Comparison of ENCODE assay signal across 17 cellular contexts in genomic region chr9:85702881-85703280, GRCh38. TPM values are rescaled to one million over a fixed set of nuclear protein-coding genes. Genes with fewer than 3 reads are reported as not detected.
DNase-seq lines count a peak whose midpoint lies in the region; ATAC-seq, FAIRE-seq and TF ChIP-seq lines count a peak whose summit lies in the region.
"Had no signal": no experiment of that assay in that cellular context is flagged by ENCODE, and none has a peak within 500 bp of the region (broad histone marks: within the 10 kb centered on the region; RNA-seq: fewer than 3 reads in every experiment).

No MANE protein-coding gene starts in this region.

- TF ChIP-seq CTCF in heart right ventricle (IDR thresholded peaks at IDR 0.05) (no peak), kidney (IDR thresholded peaks at IDR 0.05; ENCODE audit: borderline replicate concordance, extremely low read depth, insufficient read depth) (no peak)
- TF ChIP-seq CTCF in activated CD8-positive, alpha-beta T cell treated with anti-CD3 and anti-CD28 coated beads for 36 hours (IDR thresholded peaks at IDR 0.05): no peak

- no peak for DNase-seq in GM23248
- DNase-seq in T-helper 17 cell: no peak
- DNase-seq in heart right ventricle: no peak
- peak; percentile 3 for DNase-seq in stromal cell of bone marrow (ENCODE audit: low read depth)
- DNase-seq in occipital lobe (lab: John Stamatoyannopoulos, UW): no peak
- no peak for DNase-seq in activated CD8-positive, alpha-beta T cell treated with anti-CD3 and anti-CD28 coated beads for 36 hours
- no peak for DNase-seq in kidney
- DNase-seq: activated CD4-positive, alpha-beta T cell treated with anti-CD3 and anti-CD28 coated beads for 36 hours; activated CD8-positive, alpha-beta memory T cell treated with anti-CD3 and anti-CD28 coated beads, Interleukin-2, amount 50 U/mL, for 4 hours; CD8-positive, alpha-beta memory T cell; dermis blood vessel endothelial cell; NCI-H1436; NCI-H2227 treated with DMSO at 0.1 percent for 48 hours; SHP77; stimulated activated CD4-positive, alpha-beta T cell treated with anti-CD3 and anti-CD28 coated beads, Interleukin-4, amount 100 ng/mL, for 4 hours; tibial artery had no signal

- peaks cover 8% of the 10 kb centered on the region for H3K4me1 ChIP-seq in GM23248 (ENCODE audit: insufficient read depth)
- peaks cover 0 to 25% (median 14%) of the 10 kb centered on the region in 9 donors for H3K4me1 ChIP-seq in heart right ventricle
- no peaks in the 10 kb centered on the region for H3K4me1 ChIP-seq in kidney (ENCODE audit: control insufficient read depth in 1 of 2, insufficient read depth in 1 of 2, low read depth in 1 of 2, low read length in 2 of 2)

- POLR2A ChIA-PET in activated CD8-positive, alpha-beta T cell treated with anti-CD3 and anti-CD28 coated beads for 36 hours (lab: Charles Lee): no interaction called here

- no peaks in the 10 kb centered on the region for H3K9me2 ChIP-seq in GM23248 (ENCODE audit: insufficient read depth)

- no peaks in the 10 kb centered on the region for H3K79me2 ChIP-seq in GM23248 (ENCODE audit: insufficient read depth)

- no peak overlapping the region for H3K9ac ChIP-seq in GM23248
- H3K9ac ChIP-seq in kidney (ENCODE audit: low read length in 2 of 2): no peak overlapping the region
- H3K9ac ChIP-seq: KMS-11 had no signal

- H3K27ac ChIP-seq in GM23248: no peak overlapping the region
- no peak overlapping the region for H3K27ac ChIP-seq in heart right ventricle
- H3K27ac ChIP-seq in kidney (ENCODE audit: low read depth in 2 of 2, low read length in 2 of 2): no peak overlapping the region
- H3K27ac ChIP-seq: KMS-11, tibial artery had no signal

- H3K27me3 Mint-ChIP-seq in T-helper 17 cell: no peaks in the 10 kb centered on the region
- H3K27me3 Mint-ChIP-seq in activated CD8-positive, alpha-beta T cell treated with anti-CD3 and anti-CD28 coated beads for 36 hours: no peaks in the 10 kb centered on the region
- H3K27me3 Mint-ChIP-seq: activated CD4-positive, alpha-beta T cell treated with anti-CD3 and anti-CD28 coated beads for 36 hours; CD8-positive, alpha-beta memory T cell had no signal

- H3K9me3 Mint-ChIP-seq in activated CD8-positive, alpha-beta T cell treated with anti-CD3 and anti-CD28 coated beads for 36 hours: no peaks in the 10 kb centered on the region
- H3K9me3 Mint-ChIP-seq: CD8-positive, alpha-beta memory T cell had no signal

- CTCF ChIA-PET in activated CD8-positive, alpha-beta T cell treated with anti-CD3 and anti-CD28 coated beads for 36 hours (lab: Charles Lee): no interaction called here

- H2AFZ ChIP-seq in GM23248: no peak overlapping the region

- no peaks in the 10 kb centered on the region for H3K27me3 ChIP-seq in GM23248 (replicated peaks; ENCODE audit: insufficient read depth)
- no peaks in the 10 kb centered on the region for H3K27me3 ChIP-seq in heart right ventricle
- H3K27me3 ChIP-seq: tibial artery had no signal

- H3K4me2 ChIP-seq in GM23248 (ENCODE audit: unreplicated experiment): peak overlapping the region; percentile 41
- H3K4me2 ChIP-seq: KMS-11 had no signal

- intact Hi-C loops in heart right ventricle (cut with DNase I) (loop anchor here in 4 of 10 donors (5.0 to 10.0 kb wide), 4 partner anchors 39 to 84 kb away; partner anchors contain the start of gene AGTPBP1 (in 2 of the 4)), kidney (cut with DNase I) (no loop called here)
- intact Hi-C loops in activated CD8-positive, alpha-beta T cell treated with anti-CD3 and anti-CD28 coated beads for 36 hours (cut with micrococcal nuclease): no loop called here

- no peak for FAIRE-seq in kidney (lab: Jason Lieb, UNC)

- ATAC-seq in T-helper 17 cell (no peak), heart right ventricle (peak in 5 of 8 donors; percentile 47 to 79 (median 63))
- ATAC-seq in activated CD8-positive, alpha-beta T cell treated with anti-CD3 and anti-CD28 coated beads for 36 hours: no peak
- ATAC-seq: activated CD4-positive, alpha-beta T cell treated with anti-CD3 and anti-CD28 coated beads for 36 hours had no signal

- H3K4me1 Mint-ChIP-seq in T-helper 17 cell: peaks cover 40% of the 10 kb centered on the region
- H3K4me1 Mint-ChIP-seq in activated CD8-positive, alpha-beta T cell treated with anti-CD3 and anti-CD28 coated beads for 36 hours (ENCODE audit: low read depth): peaks cover 36% of the 10 kb centered on the region

- H3K9me3 ChIP-seq in GM23248 (ENCODE audit: low read depth) (no peaks in the 10 kb centered on the region), T-helper 17 cell (ENCODE audit: control insufficient read depth, low read length, poor library complexity, severe bottlenecking) (no peaks in the 10 kb centered on the region), heart right ventricle (no peaks in the 10 kb centered on the region), kidney (ENCODE audit: control insufficient read depth in 1 of 2, low read length in 2 of 2) (no peaks in the 10 kb centered on the region)
- H3K9me3 ChIP-seq: tibial artery had no signal

- H3K4me3 Mint-ChIP-seq in T-helper 17 cell: no peak overlapping the region
- no peak overlapping the region for H3K4me3 Mint-ChIP-seq in activated CD8-positive, alpha-beta T cell treated with anti-CD3 and anti-CD28 coated beads for 36 hours
- H3K4me3 Mint-ChIP-seq: activated CD4-positive, alpha-beta T cell treated with anti-CD3 and anti-CD28 coated beads for 36 hours; CD8-positive, alpha-beta memory T cell had no signal

- H3F3A ChIP-seq in GM23248 (ENCODE audit: insufficient read depth): no peaks in the 10 kb centered on the region

- H4K20me1 ChIP-seq in GM23248 (ENCODE audit: insufficient read depth): no peaks in the 10 kb centered on the region

- H3K36me3 ChIP-seq in GM23248 (ENCODE audit: low read depth): no peaks in the 10 kb centered on the region
- no peaks in the 10 kb centered on the region for H3K36me3 ChIP-seq in heart right ventricle
- H3K36me3 ChIP-seq in kidney (ENCODE audit: control insufficient read depth in 1 of 2, insufficient read depth in 2 of 2, low read length in 2 of 2): no peaks in the 10 kb centered on the region
- H3K36me3 ChIP-seq: tibial artery had no signal

- peak overlapping the region; percentile 90 for H3K27ac Mint-ChIP-seq in T-helper 17 cell
- H3K27ac Mint-ChIP-seq in activated CD8-positive, alpha-beta T cell treated with anti-CD3 and anti-CD28 coated beads for 36 hours: no peak overlapping the region
- H3K27ac Mint-ChIP-seq: activated CD4-positive, alpha-beta T cell treated with anti-CD3 and anti-CD28 coated beads for 36 hours had no signal

- in situ Hi-C loops in GM23248 (cut with MboI): no loop called here

- H3K4me3 ChIP-seq in GM23248 (no peak overlapping the region), heart right ventricle (no peak overlapping the region), kidney (ENCODE audit: low read length in 2 of 2) (no peak overlapping the region)
- H3K4me3 ChIP-seq: tibial artery had no signal

- peaks cover 10% of the 10 kb centered on the region for H3K36me3 Mint-ChIP-seq in T-helper 17 cell (ENCODE audit: low read depth)
- peaks cover 13% of the 10 kb centered on the region for H3K36me3 Mint-ChIP-seq in activated CD8-positive, alpha-beta T cell treated with anti-CD3 and anti-CD28 coated beads for 36 hours (ENCODE audit: low read depth)

RNA-seq across cellular contexts. Expression of gene AGTPBP1, which starts 38.9 kb away (rescaled TPM):
- total RNA-seq in GM23248 (2014; rRNA removed; shearing (Covaris generic)): 12.9 and 17.5 TPM in 2 replicates
- polyA plus RNA-seq in GM23248 (2016; fragmentation: Nextera tagmentation; extraction: Ambion mirVana) (6.6 and 7.2 TPM in 2 replicates), heart right ventricle (10 to 100 TPM in 1 of 2 donors, 1 to 10 TPM in 1; 9.7 to 11.6 TPM), kidney (ENCODE audit: insufficient read depth, low read depth, low replicate concordance) (4.1 TPM)
- total RNA-seq in T-helper 17 cell (10 to 100 TPM; 51.8 to 62.4 TPM), heart right ventricle (10 to 100 TPM; 43.6 to 87.1 (median 56.4) TPM), occipital lobe (473 TPM), kidney (25.8 TPM)
- total RNA-seq in activated CD8-positive, alpha-beta T cell treated with anti-CD3 and anti-CD28 coated beads for 36 hours: 10 to 100 TPM; 43.9 to 46.4 TPM

Comparison
In these comparisons a context has a peak if more than half of its experiments do, and no peak if none do; other contexts are left out.
1. ATAC-seq: peak in heart right ventricle (5 of 8); none in T-helper 17 cell (single experiment) and activated CD8-positive, alpha-beta T cell treated with anti-CD3 and anti-CD28 coated beads for 36 hours (single experiment).